ENCODE assay signal across 8 cellular contexts in genomic region chr9:85804993-85805788, GRCh38.
DNase-seq lines count a peak whose midpoint lies in the region; TF ChIP-seq lines count a peak whose summit lies in the region.
"Not testable (repeated sequence)": the region's sequence is repeated elsewhere in the genome, so short reads cannot be mapped to it uniquely, and the experiment has no call there.

No MANE protein-coding gene starts in this region.

- not testable (repeated sequence) for TF ChIP-seq CTCF in GM20000 (IDR thresholded peaks at IDR 0.05; ENCODE audit: extremely low read depth, missing control alignments)

- peak; percentile 9 for DNase-seq in COLO829 (ENCODE audit: low spot score)
- peak; percentile 78 for DNase-seq in GM20000 (ENCODE audit: low spot score)
- DNase-seq in HK-2 (ENCODE audit: unreplicated experiment) = peak; percentile 59
- peak; percentile 43 for DNase-seq in NK-92 treated with Interleukin-12 subunit alpha and Interleukin-12 subunit beta, amount 100 ng/mL, for 24 hours (lab: John Stamatoyannopoulos, UW)
- peak; percentile 73 for DNase-seq in activated CD8-positive, alpha-beta memory T cell treated with anti-CD3 and anti-CD28 coated beads, Interleukin-2, amount 50 U/mL, for 4 hours
- peak; percentile 14 for DNase-seq in epidermal melanocyte (ENCODE audit: insufficient read length, low spot score)
- DNase-seq in midbrain (lab: John Stamatoyannopoulos, UW) = peak; percentile 83
- DNase-seq in stimulated activated CD8-positive, alpha-beta memory T cell treated with anti-CD3 and anti-CD28 coated beads, Interleukin-15, amount 100 ng/mL, for 24 hours (ENCODE audit: low read depth) = peak; percentile 39

Comparison
In these comparisons a context has a peak if more than half of its experiments do, and no peak if none do; other contexts are left out.
1. Peak in every context shown above with its lines: DNase-seq.
2. DNase-seq: peak in every context shown above with its lines; median percentile 83 in midbrain; 78 in GM20000; 73 in activated CD8-positive, alpha-beta memory T cell treated with anti-CD3 and anti-CD28 coated beads, Interleukin-2, amount 50 U/mL, for 4 hours; 59 in HK-2; 43 in NK-92 treated with Interleukin-12 subunit alpha and Interleukin-12 subunit beta, amount 100 ng/mL, for 24 hours; 39 in stimulated activated CD8-positive, alpha-beta memory T cell treated with anti-CD3 and anti-CD28 coated beads, Interleukin-15, amount 100 ng/mL, for 24 hours; 14 in epidermal melanocyte; 9 in COLO829.